In genomic region chr1:95002657-95003432, GRCh38 we compare ENCODE assay signal across 12 cellular contexts.
DNase-seq lines count a peak whose midpoint lies in the region; ATAC-seq and TF ChIP-seq lines count a peak whose summit lies in the region.
"Had no signal": no experiment of that assay in that cellular context is flagged by ENCODE, and none has a peak within 500 bp of the region (broad histone marks: within the 10 kb centered on the region; RNA-seq: fewer than 3 reads in every experiment).

No MANE protein-coding gene starts in this region.

- no peak overlapping the region for H3K27ac Mint-ChIP-seq in naive thymus-derived CD8-positive, alpha-beta T cell
- H3K27ac Mint-ChIP-seq: activated B cell treated with CpG ODN at 0.5 μM for 24 hours; activated naive CD8-positive, alpha-beta T cell treated with anti-CD3 and anti-CD28 coated beads for 36 hours had no signal

- H3K27me3 ChIP-seq in ovary: no peaks in the 10 kb centered on the region

- no peaks in the 10 kb centered on the region for H3K9me3 ChIP-seq in ovary

- TF ChIP-seq CTCF in fibroblast of villous mesenchyme (IDR thresholded peaks at IDR 0.05; ENCODE audit: insufficient read depth, low read depth, low read length): no peak
- no peak for TF ChIP-seq CTCF in ovary (IDR thresholded peaks at IDR 0.05)

- 5 to 7% (median 7%) methylated on average over 6 of the region's 6 CpGs for WGBS in ovary, 3 donors

- POLR2A ChIA-PET in naive thymus-derived CD8-positive, alpha-beta T cell (lab: Charles Lee): no interaction called here

- no peaks in the 10 kb centered on the region for H3K9me3 Mint-ChIP-seq in naive thymus-derived CD8-positive, alpha-beta T cell
- H3K9me3 Mint-ChIP-seq: activated B cell treated with CpG ODN at 0.5 μM for 24 hours; activated naive CD8-positive, alpha-beta T cell treated with anti-CD3 and anti-CD28 coated beads for 36 hours had no signal

- H3K27me3 Mint-ChIP-seq in naive thymus-derived CD8-positive, alpha-beta T cell: no peaks in the 10 kb centered on the region
- H3K27me3 Mint-ChIP-seq: activated B cell treated with CpG ODN at 0.5 μM for 24 hours; activated naive CD8-positive, alpha-beta T cell treated with anti-CD3 and anti-CD28 coated beads for 36 hours had no signal

- peak overlapping the region; percentile 13 to 66 for H3K27ac ChIP-seq in ovary

- intact Hi-C loops in ovary (cut with DNase I): no loop called here

- no peak for TF ChIP-seq POLR2A in ovary (IDR thresholded peaks at IDR 0.05)

- H3K36me3 ChIP-seq in ovary: no peaks in the 10 kb centered on the region

- no peak overlapping the region for H3K4me3 Mint-ChIP-seq in naive thymus-derived CD8-positive, alpha-beta T cell
- H3K4me3 Mint-ChIP-seq: activated B cell treated with CpG ODN at 0.5 μM for 24 hours; activated naive CD8-positive, alpha-beta T cell treated with anti-CD3 and anti-CD28 coated beads for 36 hours had no signal

- H3K4me3 ChIP-seq in fibroblast of villous mesenchyme (ENCODE audit: low read depth, low read length): no peak overlapping the region
- H3K4me3 ChIP-seq in ovary: no peak overlapping the region

- peaks cover 0 to 5% (median 0%) of the 10 kb centered on the region in 3 donors for H3K36me3 Mint-ChIP-seq in naive thymus-derived CD8-positive, alpha-beta T cell
- H3K36me3 Mint-ChIP-seq: activated naive CD8-positive, alpha-beta T cell treated with anti-CD3 and anti-CD28 coated beads for 36 hours had no signal

- TF ChIP-seq EP300 in ovary (IDR thresholded peaks at IDR 0.05): no peak

- DNase-seq in DMS 273 treated with DMSO at 0.1 percent for 48 hours (lab: John Stamatoyannopoulos, UW) (peak; percentile 24), RPMI7951 (ENCODE audit: low read depth) (peak; percentile 54), fibroblast of villous mesenchyme (ENCODE audit: low read depth) (peak; percentile 60), ovary (peak in 3 of 5 donors; percentile 36 to 44 (median 41)), SW 1271 (lab: John Stamatoyannopoulos, UW) (no peak)
- DNase-seq in naive thymus-derived CD8-positive, alpha-beta T cell: no peak
- DNase-seq: activated B cell treated with CpG ODN at 0.5 μM for 24 hours; activated naive CD8-positive, alpha-beta T cell treated with anti-CD3 and anti-CD28 coated beads for 36 hours; hippocampal formation; NCI-H226 had no signal

- ATAC-seq in HG02763 (IDR thresholded peaks at IDR 0.05; ENCODE audit: unreplicated experiment) (no peak), GM18517 (IDR thresholded peaks at IDR 0.05; ENCODE audit: unreplicated experiment) (no peak)
- no peak for ATAC-seq in naive thymus-derived CD8-positive, alpha-beta T cell

- H3K4me1 ChIP-seq in ovary (ENCODE audit: insufficient read depth): peaks cover 5% of the 10 kb centered on the region

- H3K4me1 Mint-ChIP-seq in naive thymus-derived CD8-positive, alpha-beta T cell: peaks cover 0 to 6% (median 0%) of the 10 kb centered on the region in 4 donors
- H3K4me1 Mint-ChIP-seq: activated B cell treated with CpG ODN at 0.5 μM for 24 hours; activated naive CD8-positive, alpha-beta T cell treated with anti-CD3 and anti-CD28 coated beads for 36 hours had no signal

Comparison
In these comparisons a context has a peak if more than half of its experiments do, and no peak if none do; other contexts are left out.
1. DNase-seq: peak in DMS 273 treated with DMSO at 0.1 percent for 48 hours (single experiment), RPMI7951 (single experiment), fibroblast of villous mesenchyme (single experiment) and ovary (3 of 5); none in naive thymus-derived CD8-positive, alpha-beta T cell (0 of 10) and SW 1271 (0 of 2).